26 cellular contexts compared by ENCODE assay signal in genomic region chr14:96958057-96958456, GRCh38.
"Had no signal": no experiment of that assay in that cellular context is flagged by ENCODE, and none has a peak within 500 bp of the region (broad histone marks: within the 10 kb centered on the region; RNA-seq: fewer than 3 reads in every experiment).

No MANE protein-coding gene starts in this region.

- H3K4me1 ChIP-seq: ascending aorta, breast epithelium had no signal

- H3K27me3 ChIP-seq: ascending aorta, breast epithelium had no signal

- H3K27ac Mint-ChIP-seq: activated CD4-positive, alpha-beta memory T cell treated with anti-CD3 and anti-CD28 coated beads for 36 hours; activated CD4-positive, alpha-beta T cell treated with anti-CD3 and anti-CD28 coated beads for 36 hours; activated CD4-positive, alpha-beta T cell treated with anti-CD3 and anti-CD28 coated beads, Interleukin-2, amount 10 ng/mL, durations not matched to agents 24 days and 14 days; activated CD8-positive, alpha-beta T cell treated with anti-CD3 and anti-CD28 coated beads, Interleukin-2, amount 10 ng/mL, durations not matched to agents 7 days and 5 days; activated naive CD4-positive, alpha-beta T cell treated with anti-CD3 and anti-CD28 coated beads, Interleukin-2, amount 50 U/mL, for 24 hours; activated T-helper 17 cell treated with anti-CD3 and anti-CD28 coated beads, Interleukin-2, amount 50 U/mL, for 72 hours; brain; dendritic cell treated with granulocyte-macrophage colony-stimulating factor and Interleukin-4, amounts not matched to agents 40 ng/mL and 50 ng/mL, for 4 days; endodermal cell had no signal

- H3K27me3 Mint-ChIP-seq: activated CD4-positive, alpha-beta memory T cell treated with anti-CD3 and anti-CD28 coated beads for 36 hours; activated CD4-positive, alpha-beta T cell treated with anti-CD3 and anti-CD28 coated beads for 36 hours; activated CD4-positive, alpha-beta T cell treated with anti-CD3 and anti-CD28 coated beads, Interleukin-2, amount 10 ng/mL, durations not matched to agents 24 days and 14 days; activated naive CD4-positive, alpha-beta T cell treated with anti-CD3 and anti-CD28 coated beads, Interleukin-2, amount 50 U/mL, for 24 hours; activated naive CD8-positive, alpha-beta T cell treated with anti-CD3 and anti-CD28 coated beads, Interleukin-2, amount 10 ng/mL, durations not matched to agents 7 days and 5 days; activated T-helper 17 cell treated with anti-CD3 and anti-CD28 coated beads, Interleukin-2, amount 50 U/mL, for 72 hours; brain; central memory CD8-positive, alpha-beta T cell had no signal

- H3K27ac ChIP-seq: ascending aorta, breast epithelium, coronary artery, dorsolateral prefrontal cortex had no signal

- H3K9me3 ChIP-seq: ascending aorta had no signal

- ATAC-seq: activated CD4-positive, alpha-beta T cell treated with anti-CD3 and anti-CD28 coated beads for 36 hours; activated CD8-positive, alpha-beta T cell treated with anti-CD3 and anti-CD28 coated beads, Interleukin-2, amount 10 ng/mL, durations not matched to agents 7 days and 5 days; activated T-cell treated with anti-CD3 and anti-CD28 coated beads, Interleukin-2, amount 50 U/mL, for 4 hours; activated T-helper 17 cell treated with anti-CD3 and anti-CD28 coated beads, Interleukin-2, amount 50 U/mL, for 72 hours; esophagus mucosa had no signal

- DNase-seq: activated CD4-positive, alpha-beta memory T cell treated with anti-CD3 and anti-CD28 coated beads for 36 hours; activated CD4-positive, alpha-beta T cell treated with anti-CD3 and anti-CD28 coated beads for 36 hours; activated CD4-positive, alpha-beta T cell treated with anti-CD3 and anti-CD28 coated beads, Interleukin-2, amount 10 ng/mL, durations not matched to agents 24 days and 14 days; activated CD4-positive, CD25-positive, alpha-beta regulatory T cell; activated CD4-positive, CD25-positive, alpha-beta regulatory T cell treated with anti-CD3 and anti-CD28 coated beads, Interleukin-2, amount 50 U/mL, for 72 hours; activated CD8-positive, alpha-beta T cell treated with anti-CD3 and anti-CD28 coated beads, Interleukin-2, amount 10 ng/mL, durations not matched to agents 7 days and 5 days; activated effector memory CD4-positive, alpha-beta T cell treated with Interleukin-2 at 50 U/mL for 16 hours; activated gamma-delta T cell treated with Interleukin-2 at 50 U/mL for 16 hours; activated naive CD4-positive, alpha-beta T cell treated with Interleukin-2 at 50 U/mL for 16 hours; activated naive CD8-positive, alpha-beta T cell treated with anti-CD3 and anti-CD28 coated beads, Interleukin-2, amount 10 ng/mL, durations not matched to agents 7 days and 5 days; activated T-cell treated with anti-CD3 and anti-CD28 coated beads, Interleukin-2, amount 50 U/mL, for 4 hours; dorsolateral prefrontal cortex; effector memory CD4-positive, alpha-beta T cell; endodermal cell; foreskin fibroblast; head of caudate nucleus; T-helper 2 cell had no signal

- H3K36me3 Mint-ChIP-seq: brain had no signal

- H3K4me3 Mint-ChIP-seq: activated CD4-positive, alpha-beta memory T cell treated with anti-CD3 and anti-CD28 coated beads for 36 hours; activated CD4-positive, alpha-beta T cell treated with anti-CD3 and anti-CD28 coated beads for 36 hours; activated CD4-positive, alpha-beta T cell treated with anti-CD3 and anti-CD28 coated beads, Interleukin-2, amount 10 ng/mL, durations not matched to agents 24 days and 14 days; activated CD8-positive, alpha-beta T cell treated with anti-CD3 and anti-CD28 coated beads, Interleukin-2, amount 10 ng/mL, durations not matched to agents 7 days and 5 days; activated naive CD4-positive, alpha-beta T cell treated with anti-CD3 and anti-CD28 coated beads, Interleukin-2, amount 50 U/mL, for 24 hours; activated naive CD8-positive, alpha-beta T cell treated with anti-CD3 and anti-CD28 coated beads, Interleukin-2, amount 10 ng/mL, durations not matched to agents 7 days and 5 days; activated T-cell treated with anti-CD3 and anti-CD28 coated beads, Interleukin-2, amount 50 U/mL, for 4 hours; activated T-helper 17 cell treated with anti-CD3 and anti-CD28 coated beads, Interleukin-2, amount 50 U/mL, for 72 hours; brain; central memory CD8-positive, alpha-beta T cell; dendritic cell treated with granulocyte-macrophage colony-stimulating factor and Interleukin-4, amounts not matched to agents 40 ng/mL and 50 ng/mL, for 4 days; endodermal cell had no signal

- H3K4me1 Mint-ChIP-seq: endodermal cell had no signal

- H3K4me3 ChIP-seq: ascending aorta, breast epithelium, coronary artery, dorsolateral prefrontal cortex had no signal

- H3K36me3 ChIP-seq: ascending aorta, breast epithelium had no signal
